29 cellular contexts compared by ENCODE assay signal in the genomic region with DNA sequence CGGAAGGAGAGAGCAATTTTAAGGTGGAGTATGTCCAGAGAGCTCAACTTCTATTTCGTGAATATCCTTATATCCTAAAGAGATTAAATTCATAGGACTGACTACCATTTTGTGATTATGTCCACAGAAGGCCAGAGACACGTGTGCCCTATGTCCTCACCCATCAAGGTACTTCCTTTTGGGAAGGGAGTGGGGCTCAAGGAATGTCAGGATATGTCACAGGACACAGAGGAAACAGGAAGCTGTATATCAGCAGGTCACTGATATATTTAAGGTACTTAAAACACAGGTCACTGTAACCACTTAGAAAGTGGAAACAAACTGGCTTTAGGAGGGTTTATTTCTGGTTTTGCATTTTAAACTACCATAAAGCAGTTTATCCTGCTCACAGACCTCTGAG.
"Had no signal": no experiment of that assay in that cellular context is flagged by ENCODE, and none has a peak within 500 bp of the region (broad histone marks: within the 10 kb centered on the region; RNA-seq: fewer than 3 reads in every experiment).

No MANE protein-coding gene starts in this region.

- H3K27me3 ChIP-seq: brain microvascular endothelial cell, gastrocnemius medialis, ovary, right atrium auricular region, stomach, suprapubic skin, tibial nerve had no signal

- H3K4me3 Mint-ChIP-seq: activated CD4-positive, alpha-beta memory T cell treated with anti-CD3 and anti-CD28 coated beads, Interleukin-2, amount 10 ng/mL, durations not matched to agents 7 days and 5 days; activated CD4-positive, alpha-beta T cell treated with anti-CD3 and anti-CD28 coated beads, Interleukin-2, amount 10 ng/mL, durations not matched to agents 7 days and 5 days; activated naive CD4-positive, alpha-beta T cell treated with anti-CD3 and anti-CD28 coated beads, Interleukin-2, amount 10 ng/mL, durations not matched to agents 7 days and 5 days; activated naive CD8-positive, alpha-beta T cell treated with anti-CD3 and anti-CD28 coated beads, Interleukin-2, amount 10 ng/mL, durations not matched to agents 7 days and 5 days; activated T-cell treated with anti-CD3 and anti-CD28 coated beads, Interleukin-2, amount 50 U/mL, for 24 hours; natural killer cell treated with Interleukin-12 subunit alpha and Interleukin-12 subunit beta and Interleukin-15 and Interleukin-18, amount 100 ng/mL, for 72 hours; stimulated activated naive B cell treated with anti-CD40 and anti-IgM and Interleukin-4, amounts not matched to agents 10 μg/mL and 1 μg/mL and 100 μg/mL, for 72 hours had no signal

- H3K4me2 ChIP-seq: smooth muscle cell had no signal

- H3K36me3 ChIP-seq: gastrocnemius medialis, ovary had no signal

- H3K27me3 Mint-ChIP-seq: activated CD4-positive, alpha-beta memory T cell treated with anti-CD3 and anti-CD28 coated beads, Interleukin-2, amount 10 ng/mL, durations not matched to agents 7 days and 5 days; activated CD4-positive, alpha-beta T cell treated with anti-CD3 and anti-CD28 coated beads, Interleukin-2, amount 10 ng/mL, durations not matched to agents 7 days and 5 days; activated naive CD4-positive, alpha-beta T cell treated with anti-CD3 and anti-CD28 coated beads, Interleukin-2, amount 10 ng/mL, durations not matched to agents 7 days and 5 days; activated naive CD8-positive, alpha-beta T cell treated with anti-CD3 and anti-CD28 coated beads, Interleukin-2, amount 10 ng/mL, durations not matched to agents 7 days and 5 days; activated T-cell treated with anti-CD3 and anti-CD28 coated beads, Interleukin-2, amount 50 U/mL, for 24 hours; natural killer cell treated with Interleukin-12 subunit alpha and Interleukin-12 subunit beta and Interleukin-15 and Interleukin-18, amount 100 ng/mL, for 72 hours; stimulated activated naive B cell treated with anti-CD40 and anti-IgM and Interleukin-4, amounts not matched to agents 10 μg/mL and 1 μg/mL and 100 μg/mL, for 72 hours had no signal

- H3K4me1 Mint-ChIP-seq: activated CD4-positive, alpha-beta memory T cell treated with anti-CD3 and anti-CD28 coated beads, Interleukin-2, amount 10 ng/mL, durations not matched to agents 7 days and 5 days; activated naive CD4-positive, alpha-beta T cell treated with anti-CD3 and anti-CD28 coated beads, Interleukin-2, amount 10 ng/mL, durations not matched to agents 7 days and 5 days; activated naive CD8-positive, alpha-beta T cell treated with anti-CD3 and anti-CD28 coated beads, Interleukin-2, amount 10 ng/mL, durations not matched to agents 7 days and 5 days had no signal

- H3K4me3 ChIP-seq: gastrocnemius medialis, lung, ovary, psoas muscle, right atrium auricular region, smooth muscle cell, stomach, suprapubic skin, tibial nerve had no signal

- DNase-seq: activated CD4-positive, alpha-beta memory T cell treated with anti-CD3 and anti-CD28 coated beads, Interleukin-2, amount 10 ng/mL, durations not matched to agents 7 days and 5 days; activated CD4-positive, alpha-beta T cell treated with anti-CD3 and anti-CD28 coated beads for 1 hour; activated CD4-positive, alpha-beta T cell treated with anti-CD3 and anti-CD28 coated beads, Interleukin-2, amount 10 ng/mL, durations not matched to agents 7 days and 5 days; activated CD8-positive, alpha-beta memory T cell treated with anti-CD3 and anti-CD28 coated beads, Interleukin-2, amount 50 U/mL, for 48 hours; activated gamma-delta T cell; activated naive CD4-positive, alpha-beta T cell treated with anti-CD3 and anti-CD28 coated beads, Interleukin-2, amount 10 ng/mL, durations not matched to agents 7 days and 5 days; activated naive CD8-positive, alpha-beta T cell treated with anti-CD3 and anti-CD28 coated beads, Interleukin-2, amount 10 ng/mL, durations not matched to agents 7 days and 5 days; activated T-cell treated with anti-CD3 and anti-CD28 coated beads, Interleukin-2, amount 50 U/mL, for 24 hours; brain microvascular endothelial cell; central memory CD4-positive, alpha-beta T cell; effector CD4-positive, alpha-beta T cell; erythroblast; gastrocnemius medialis; head of caudate nucleus; hippocampal formation; mesendoderm; ovary; psoas muscle; stimulated activated CD4-positive, alpha-beta T cell treated with anti-CD3 and anti-CD28 coated beads, Interleukin-15, amount 100 ng/mL, for 24 hours; stimulated activated CD4-positive, alpha-beta T cell treated with anti-CD3 and anti-CD28 coated beads, Interleukin-2, amount 100 ng/mL, for 24 hours; stimulated activated naive B cell treated with anti-CD40 and anti-IgM and Interleukin-4, amounts not matched to agents 10 μg/mL and 1 μg/mL and 100 μg/mL, for 72 hours; stomach; T-helper 2 cell had no signal

- H3K4me1 ChIP-seq: gastrocnemius medialis, suprapubic skin had no signal

- H3K9me3 Mint-ChIP-seq: activated CD4-positive, alpha-beta memory T cell treated with anti-CD3 and anti-CD28 coated beads, Interleukin-2, amount 10 ng/mL, durations not matched to agents 7 days and 5 days; activated CD4-positive, alpha-beta T cell treated with anti-CD3 and anti-CD28 coated beads, Interleukin-2, amount 10 ng/mL, durations not matched to agents 7 days and 5 days; activated naive CD4-positive, alpha-beta T cell treated with anti-CD3 and anti-CD28 coated beads, Interleukin-2, amount 10 ng/mL, durations not matched to agents 7 days and 5 days; activated naive CD8-positive, alpha-beta T cell treated with anti-CD3 and anti-CD28 coated beads, Interleukin-2, amount 10 ng/mL, durations not matched to agents 7 days and 5 days; activated T-cell treated with anti-CD3 and anti-CD28 coated beads, Interleukin-2, amount 50 U/mL, for 24 hours; natural killer cell treated with Interleukin-12 subunit alpha and Interleukin-12 subunit beta and Interleukin-15 and Interleukin-18, amount 100 ng/mL, for 72 hours; stimulated activated naive B cell treated with anti-CD40 and anti-IgM and Interleukin-4, amounts not matched to agents 10 μg/mL and 1 μg/mL and 100 μg/mL, for 72 hours had no signal

- H3K27ac ChIP-seq: brain microvascular endothelial cell, ovary, psoas muscle, right atrium auricular region, stomach, suprapubic skin, tibial nerve had no signal

- H3K27ac Mint-ChIP-seq: activated CD4-positive, alpha-beta memory T cell treated with anti-CD3 and anti-CD28 coated beads, Interleukin-2, amount 10 ng/mL, durations not matched to agents 7 days and 5 days; activated CD4-positive, alpha-beta T cell treated with anti-CD3 and anti-CD28 coated beads, Interleukin-2, amount 10 ng/mL, durations not matched to agents 7 days and 5 days; activated naive CD4-positive, alpha-beta T cell treated with anti-CD3 and anti-CD28 coated beads, Interleukin-2, amount 10 ng/mL, durations not matched to agents 7 days and 5 days; activated naive CD8-positive, alpha-beta T cell treated with anti-CD3 and anti-CD28 coated beads, Interleukin-2, amount 10 ng/mL, durations not matched to agents 7 days and 5 days; activated T-cell treated with anti-CD3 and anti-CD28 coated beads, Interleukin-2, amount 50 U/mL, for 24 hours; natural killer cell treated with Interleukin-12 subunit alpha and Interleukin-12 subunit beta and Interleukin-15 and Interleukin-18, amount 100 ng/mL, for 72 hours; stimulated activated naive B cell treated with anti-CD40 and anti-IgM and Interleukin-4, amounts not matched to agents 10 μg/mL and 1 μg/mL and 100 μg/mL, for 72 hours had no signal

- H3K36me3 Mint-ChIP-seq: activated naive CD4-positive, alpha-beta T cell treated with anti-CD3 and anti-CD28 coated beads, Interleukin-2, amount 10 ng/mL, durations not matched to agents 7 days and 5 days; natural killer cell treated with Interleukin-12 subunit alpha and Interleukin-12 subunit beta and Interleukin-15 and Interleukin-18, amount 100 ng/mL, for 72 hours had no signal

- ATAC-seq: gastrocnemius medialis; natural killer cell treated with Interleukin-12 subunit alpha and Interleukin-12 subunit beta and Interleukin-15 and Interleukin-18, amount 100 ng/mL, for 72 hours; psoas muscle; stimulated activated naive B cell treated with anti-CD40 and anti-IgM and Interleukin-4, amounts not matched to agents 10 μg/mL and 1 μg/mL and 100 μg/mL, for 72 hours had no signal
